In the genomic region with DNA sequence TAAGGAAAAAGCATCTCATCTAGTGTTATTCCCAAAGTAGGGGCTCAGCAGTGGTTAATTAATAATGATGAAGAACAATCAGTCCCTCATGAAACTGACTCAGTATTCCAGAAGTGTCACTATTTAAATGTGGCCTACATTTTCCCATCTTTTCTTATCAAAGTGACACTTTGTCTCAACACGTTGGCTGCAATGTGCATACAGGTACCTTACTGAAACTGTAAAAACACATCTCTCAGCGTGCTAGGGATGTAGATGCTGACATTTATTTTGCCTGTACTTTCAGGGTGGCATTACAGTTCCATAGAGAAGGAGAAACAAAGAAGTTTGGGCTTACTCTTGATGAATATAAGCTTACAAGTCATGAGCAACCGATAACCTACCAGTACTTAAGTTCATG, we compare ENCODE assay signal across 28 cellular contexts.
"Had no signal": no experiment of that assay in that cellular context is flagged by ENCODE, and none has a peak within 500 bp of the region (broad histone marks: within the 10 kb centered on the region; RNA-seq: fewer than 3 reads in every experiment).

No MANE protein-coding gene starts in this region.

- H3K27ac ChIP-seq: stomach, suprapubic skin, testis, thoracic aorta, thyroid gland, tibial artery, tibial nerve, transverse colon, upper lobe of left lung, upper lobe of right lung, uterus, vagina had no signal

- H3K4me3 ChIP-seq: stomach, suprapubic skin, testis, thoracic aorta, thyroid gland, tibial artery, tibial nerve, transverse colon, upper lobe of left lung, upper lobe of right lung, uterus, vagina had no signal

- H3K27me3 Mint-ChIP-seq: stimulated activated memory B cell treated with anti-CD40 and anti-IgM and Interleukin-4, amounts not matched to agents 10 μg/mL and 1 μg/mL and 100 μg/mL, for 72 hours; stimulated activated naive B cell treated with anti-CD40 and anti-IgM and Interleukin-4, amounts not matched to agents 10 μg/mL and 1 μg/mL and 100 μg/mL, for 72 hours; stimulated activated naive CD8-positive, alpha-beta T cell treated with anti-CD3 and anti-CD28 coated beads, Interleukin-15, amount 100 ng/mL, for 72 hours; stimulated activated naive CD8-positive, alpha-beta T cell treated with anti-CD3 and anti-CD28 coated beads, Interleukin-15, Interleukin-2, amounts not matched to agents 100 ng/mL and 50 ng/mL, for 24 hours; type B pancreatic cell had no signal

- H3K4me1 Mint-ChIP-seq: stimulated activated effector memory CD8-positive, alpha-beta T cell treated with anti-CD3 and anti-CD28 coated beads, Interleukin-12 subunit alpha, Interleukin-12 subunit beta, amount 100 ng/mL, for 72 hours; stimulated activated memory B cell treated with anti-CD40 and anti-IgM and Interleukin-4, amounts not matched to agents 10 μg/mL and 1 μg/mL and 100 μg/mL, for 72 hours; stimulated activated naive B cell treated with anti-CD40 and anti-IgM and Interleukin-4, amounts not matched to agents 10 μg/mL and 1 μg/mL and 100 μg/mL, for 72 hours; stimulated activated naive CD8-positive, alpha-beta T cell treated with anti-CD3 and anti-CD28 coated beads, Interleukin-15, amount 100 ng/mL, for 72 hours had no signal

- H3K9me3 Mint-ChIP-seq: stimulated activated memory B cell treated with anti-CD40 and anti-IgM and Interleukin-4, amounts not matched to agents 10 μg/mL and 1 μg/mL and 100 μg/mL, for 72 hours; stimulated activated naive CD8-positive, alpha-beta T cell treated with anti-CD3 and anti-CD28 coated beads, Interleukin-15, Interleukin-2, amounts not matched to agents 100 ng/mL and 50 ng/mL, for 24 hours; type B pancreatic cell had no signal

- H3K4me3 Mint-ChIP-seq: stimulated activated effector memory CD8-positive, alpha-beta T cell treated with anti-CD3 and anti-CD28 coated beads, Interleukin-12 subunit alpha, Interleukin-12 subunit beta, amount 100 ng/mL, for 72 hours; stimulated activated memory B cell treated with anti-CD40 and anti-IgM and Interleukin-4, amounts not matched to agents 10 μg/mL and 1 μg/mL and 100 μg/mL, for 72 hours; stimulated activated naive B cell treated with anti-CD40 and anti-IgM and Interleukin-4, amounts not matched to agents 10 μg/mL and 1 μg/mL and 100 μg/mL, for 72 hours; stimulated activated naive CD8-positive, alpha-beta T cell treated with anti-CD3 and anti-CD28 coated beads, Interleukin-15, amount 100 ng/mL, for 72 hours; stimulated activated naive CD8-positive, alpha-beta T cell treated with anti-CD3 and anti-CD28 coated beads, Interleukin-15, Interleukin-2, amounts not matched to agents 100 ng/mL and 50 ng/mL, for 24 hours; type B pancreatic cell had no signal

- DNase-seq: stimulated activated CD4-positive, alpha-beta T cell treated with anti-CD3 and anti-CD28 coated beads, Interleukin-2, amount 100 ng/mL, for 48 hours; stimulated activated CD4-positive, alpha-beta T cell treated with anti-CD3 and anti-CD28 coated beads, Interleukin-4, amount 100 ng/mL, for 1 hour; stimulated activated CD4-positive, alpha-beta T cell treated with anti-CD3 and anti-CD28 coated beads, Interleukin-4, amount 100 ng/mL, for 24 hours; stimulated activated CD4-positive, alpha-beta T cell treated with anti-CD3 and anti-CD28 coated beads, Interleukin-4, amount 100 ng/mL, for 4 hours; stimulated activated CD8-positive, alpha-beta memory T cell treated with anti-CD3 and anti-CD28 coated beads, Interleukin-4, amount 100 ng/mL, for 48 hours; stimulated activated naive B cell treated with anti-CD40 and anti-IgM and Interleukin-4, amounts not matched to agents 10 μg/mL and 1 μg/mL and 100 μg/mL, for 72 hours; stimulated activated naive CD4-positive, alpha-beta T cell; stimulated activated naive CD4-positive, alpha-beta T cell treated with Interleukin-2 at 50 U/mL for 16 hours; stimulated activated naive CD8-positive, alpha-beta T cell treated with anti-CD3 and anti-CD28 coated beads, Interleukin-15, amount 100 ng/mL, for 72 hours; stimulated activated naive CD8-positive, alpha-beta T cell treated with anti-CD3 and anti-CD28 coated beads, Interleukin-15, Interleukin-2, amounts not matched to agents 100 U/mL and 50 U/mL, for 24 hours; stomach; substantia nigra; testis; thyroid gland; tibial artery; transverse colon; trophoblast cell; upper lobe of left lung; upper lobe of right lung; uterus had no signal

- H3K36me3 Mint-ChIP-seq: stimulated activated effector memory CD8-positive, alpha-beta T cell treated with anti-CD3 and anti-CD28 coated beads, Interleukin-12 subunit alpha, Interleukin-12 subunit beta, amount 100 ng/mL, for 72 hours; stimulated activated memory B cell treated with anti-CD40 and anti-IgM and Interleukin-4, amounts not matched to agents 10 μg/mL and 1 μg/mL and 100 μg/mL, for 72 hours; type B pancreatic cell had no signal

- H3K4me1 ChIP-seq: stomach, suprapubic skin, testis, thyroid gland, tibial artery, tibial nerve, transverse colon, upper lobe of left lung, upper lobe of right lung, uterus, vagina had no signal

- H3K9me3 ChIP-seq: stomach, suprapubic skin, testis, thoracic aorta, thyroid gland, tibial artery, transverse colon, upper lobe of left lung, upper lobe of right lung, uterus, vagina had no signal

- ATAC-seq: stimulated activated effector memory CD8-positive, alpha-beta T cell treated with anti-CD3 and anti-CD28 coated beads, Interleukin-12 subunit alpha, Interleukin-12 subunit beta, amount 100 ng/mL, for 72 hours; stimulated activated memory B cell treated with anti-CD40 and anti-IgM and Interleukin-4, amounts not matched to agents 10 μg/mL and 1 μg/mL and 100 μg/mL, for 72 hours; stimulated activated naive B cell treated with anti-CD40 and anti-IgM and Interleukin-4, amounts not matched to agents 10 μg/mL and 1 μg/mL and 100 μg/mL, for 72 hours; stimulated activated naive CD8-positive, alpha-beta T cell treated with anti-CD3 and anti-CD28 coated beads, Interleukin-15, amount 100 ng/mL, for 72 hours; stimulated activated naive CD8-positive, alpha-beta T cell treated with anti-CD3 and anti-CD28 coated beads, Interleukin-15, Interleukin-2, amounts not matched to agents 100 U/mL and 50 U/mL, for 24 hours; upper lobe of right lung had no signal

- H3K36me3 ChIP-seq: stomach, suprapubic skin, thoracic aorta, thyroid gland, tibial artery, tibial nerve, transverse colon, upper lobe of left lung, upper lobe of right lung, uterus, vagina had no signal

- H3K27me3 ChIP-seq: stomach, suprapubic skin, testis, thyroid gland, tibial artery, tibial nerve, transverse colon, upper lobe of left lung, upper lobe of right lung, uterus, vagina had no signal

- H3K27ac Mint-ChIP-seq: stimulated activated effector memory CD8-positive, alpha-beta T cell treated with anti-CD3 and anti-CD28 coated beads, Interleukin-12 subunit alpha, Interleukin-12 subunit beta, amount 100 ng/mL, for 72 hours; stimulated activated memory B cell treated with anti-CD40 and anti-IgM and Interleukin-4, amounts not matched to agents 10 μg/mL and 1 μg/mL and 100 μg/mL, for 72 hours; stimulated activated naive B cell treated with anti-CD40 and anti-IgM and Interleukin-4, amounts not matched to agents 10 μg/mL and 1 μg/mL and 100 μg/mL, for 72 hours; stimulated activated naive CD8-positive, alpha-beta T cell treated with anti-CD3 and anti-CD28 coated beads, Interleukin-15, amount 100 ng/mL, for 72 hours; stimulated activated naive CD8-positive, alpha-beta T cell treated with anti-CD3 and anti-CD28 coated beads, Interleukin-15, Interleukin-2, amounts not matched to agents 100 ng/mL and 50 ng/mL, for 24 hours; type B pancreatic cell had no signal
